ENCODE assay signal across 8 cellular contexts in genomic region chr1:232226197-232226681, GRCh38.
DNase-seq lines count a peak whose midpoint lies in the region; ATAC-seq and TF ChIP-seq lines count a peak whose summit lies in the region.

No MANE protein-coding gene starts in this region.

- peak overlapping the region; percentile 80 for H3K27ac ChIP-seq in RWPE1

- DNase-seq in A172 (ENCODE audit: low spot score), result peak; percentile 89
- DNase-seq in RWPE1 (ENCODE audit: low spot score), result peak; percentile 48
- peak; percentile 56 for DNase-seq in fibroblast of mammary gland (ENCODE audit: low read depth)
- DNase-seq in NK-92 treated with Interleukin-12 subunit alpha and Interleukin-12 subunit beta, amount 100 ng/mL, for 24 hours (lab: John Stamatoyannopoulos, UW), result no peak
- DNase-seq in cerebellum (ENCODE audit: low spot score), result no peak

- H3K4me3 ChIP-seq in fibroblast of mammary gland (ENCODE audit: control insufficient read depth, low read depth, low read length), result no peak overlapping the region

- POLR2A ChIA-PET in RWPE1 (lab: Yijun Ruan, JAX; ENCODE audit: low non-redundant PET), result no interaction called here

- ATAC-seq in GM21619 (IDR thresholded peaks at IDR 0.05; ENCODE audit: unreplicated experiment) (peak; percentile 62), HG03469 (IDR thresholded peaks at IDR 0.05; ENCODE audit: unreplicated experiment) (no peak), HG02852 (IDR thresholded peaks at IDR 0.05; ENCODE audit: unreplicated experiment) (no peak)

- CTCF ChIA-PET in RWPE1 (lab: Yijun Ruan, JAX), result interaction anchor here (0.6 to 0.7 kb wide), 2 partner anchors 533 to 1158 kb away, joined by 4 to 5 read pairs; no protein-coding TSS in a partner anchor

- TF ChIP-seq CTCF in RWPE1 (conservative IDR thresholded peaks at IDR 0.05; ENCODE audit: low read depth), result no peak
- TF ChIP-seq CTCF in fibroblast of mammary gland (conservative IDR thresholded peaks at IDR 0.05; ENCODE audit: control insufficient read depth, insufficient read depth, low read depth, low read length), result no peak

Comparison
In these comparisons a context has a peak if more than half of its experiments do, and no peak if none do; other contexts are left out.
1. DNase-seq: peak in A172 (single experiment), RWPE1 (single experiment) and fibroblast of mammary gland (single experiment); none in NK-92 treated with Interleukin-12 subunit alpha and Interleukin-12 subunit beta, amount 100 ng/mL, for 24 hours (single experiment) and cerebellum (single experiment).